In the genomic region with DNA sequence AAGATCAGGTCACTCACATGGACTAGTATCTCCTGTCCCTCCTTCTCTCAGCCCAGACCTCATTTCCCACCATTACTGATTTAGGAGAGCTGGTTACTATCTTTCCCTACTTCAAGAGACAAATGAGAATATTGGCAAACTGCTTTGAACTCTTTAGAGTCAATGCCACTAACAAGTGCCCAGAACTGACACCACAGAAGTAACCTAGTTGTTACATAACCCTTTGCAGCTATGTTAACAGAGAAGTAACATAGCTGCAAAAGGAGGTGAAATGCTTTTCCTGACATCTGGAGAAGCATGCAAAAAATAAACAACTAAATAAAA, we compare ENCODE assay signal across 15 cellular contexts. TPM values are rescaled to one million over a fixed set of nuclear protein-coding genes. Genes with fewer than 3 reads are reported as not detected.
A peak's percentile ranks its signal among the peaks of the same experiment; 100 is the strongest.
DNase-seq lines count a peak whose midpoint lies in the region; ATAC-seq, FAIRE-seq and TF ChIP-seq lines count a peak whose summit lies in the region.
"Had no signal": no experiment of that assay in that cellular context is flagged by ENCODE, and none has a peak within 500 bp of the region (broad histone marks: within the 10 kb centered on the region; RNA-seq: fewer than 3 reads in every experiment).

No MANE protein-coding gene starts in this region.

- CTCF ChIA-PET in activated CD8-positive, alpha-beta T cell treated with anti-CD3 and anti-CD28 coated beads, Interleukin-2, amount 10 ng/mL, durations not matched to agents 7 days and 5 days (lab: Charles Lee), result no interaction called here
- CTCF ChIA-PET in HepG2 (lab: Yijun Ruan, JAX; ENCODE audit: low intra/inter-chr PET ratio, low total read pairs), result no interaction called here

- H3K9ac ChIP-seq in HepG2 (ENCODE audit: insufficient read depth, low read depth, low read length), result no peak overlapping the region

- FAIRE-seq in HepG2 (lab: Jason Lieb, UNC), result no peak

- no peaks in the 10 kb centered on the region for H3K9me3 Mint-ChIP-seq in activated T-cell treated with anti-CD3 and anti-CD28 coated beads, Interleukin-2, amount 50 U/mL, for 24 hours
- H3K9me3 Mint-ChIP-seq in activated CD8-positive, alpha-beta T cell treated with anti-CD3 and anti-CD28 coated beads, Interleukin-2, amount 10 ng/mL, durations not matched to agents 7 days and 5 days (ENCODE audit: insufficient read depth), result no peaks in the 10 kb centered on the region
- peaks cover 6% of the 10 kb centered on the region for H3K9me3 Mint-ChIP-seq in type B pancreatic cell
- H3K9me3 Mint-ChIP-seq: activated B cell treated with CpG ODN at 0.5 μM for 24 hours had no signal

- H2AFZ ChIP-seq in HepG2 (ENCODE audit: low read length), result no peak overlapping the region

- no peak overlapping the region for H3K4me3 Mint-ChIP-seq in activated T-cell treated with anti-CD3 and anti-CD28 coated beads, Interleukin-2, amount 50 U/mL, for 24 hours
- H3K4me3 Mint-ChIP-seq in activated CD8-positive, alpha-beta T cell treated with anti-CD3 and anti-CD28 coated beads, Interleukin-2, amount 10 ng/mL, durations not matched to agents 7 days and 5 days, result peak overlapping the region; percentile 20
- no peak overlapping the region for H3K4me3 Mint-ChIP-seq in type B pancreatic cell
- H3K4me3 Mint-ChIP-seq: activated B cell treated with CpG ODN at 0.5 μM for 24 hours had no signal

- no peak for TF ChIP-seq POLR2A in HepG2 (IDR thresholded peaks at IDR 0.05; ENCODE audit: insufficient read depth in 1 of 2, low read depth in 2 of 2, low read length in 2 of 2)

- peaks cover 8% of the 10 kb centered on the region for H3K79me2 ChIP-seq in HepG2 (ENCODE audit: insufficient read depth, low read length)

- intact Hi-C loops in HepG2 (cut with micrococcal nuclease; ENCODE audit: unreplicated experiment), result no loop called here

- no peaks in the 10 kb centered on the region; the same call in 1 of the 2 replicates for H4K20me1 ChIP-seq in HepG2 (ENCODE audit: insufficient read depth, low read length)

- H3K27me3 ChIP-seq in HepG2 (ENCODE audit: control insufficient read depth in 1 of 2, insufficient read depth in 2 of 2, low read length in 2 of 2), result no peaks in the 10 kb centered on the region
- H3K27me3 ChIP-seq: sigmoid colon had no signal

- TF ChIP-seq EP300 in HepG2 (IDR thresholded peaks at IDR 0.05; ENCODE audit: low read depth in 2 of 2, low read length in 2 of 2) (no peak), HepG2 (CRISPR knock-in tag; IDR thresholded peaks at IDR 0.05; ENCODE audit: borderline replicate concordance) (no peak)

- no peaks in the 10 kb centered on the region for H3K36me3 Mint-ChIP-seq in activated T-cell treated with anti-CD3 and anti-CD28 coated beads, Interleukin-2, amount 50 U/mL, for 24 hours (ENCODE audit: low read depth)
- H3K36me3 Mint-ChIP-seq in activated CD8-positive, alpha-beta T cell treated with anti-CD3 and anti-CD28 coated beads, Interleukin-2, amount 10 ng/mL, durations not matched to agents 7 days and 5 days (ENCODE audit: low read depth), result no peaks in the 10 kb centered on the region
- H3K36me3 Mint-ChIP-seq in type B pancreatic cell, result peaks cover 6% of the 10 kb centered on the region

- no peak for DNase-seq in activated T-cell treated with anti-CD3 and anti-CD28 coated beads, Interleukin-2, amount 50 U/mL, for 24 hours
- DNase-seq in activated T-cell treated with anti-CD3 and anti-CD28 coated beads for 4 hours (no peak), HepG2 (ENCODE audit: low spot score) (no peak), type B pancreatic cell (ENCODE audit: extremely low spot score, unreplicated experiment) (no peak)
- DNase-seq in activated CD8-positive, alpha-beta T cell treated with anti-CD3 and anti-CD28 coated beads, Interleukin-2, amount 10 ng/mL, durations not matched to agents 7 days and 5 days, result no peak
- DNase-seq: activated B cell treated with CpG ODN at 0.5 μM for 24 hours; activated CD8-positive, alpha-beta memory T cell treated with anti-CD3 and anti-CD28 coated beads, Interleukin-2, amount 50 U/mL, for 48 hours; glutamatergic neuron; NCI-H774; occipital lobe; RPMI8226; sigmoid colon had no signal

- TF ChIP-seq CTCF in HepG2 (CRISPR knock-in tag; IDR thresholded peaks at IDR 0.05) (no peak), type B pancreatic cell (conservative IDR thresholded peaks at IDR 0.05) (no peak)

- no TSS peak for BruUV-seq in HepG2 (replicated peaks; lab: Mats Ljungman, UMichigan)

- H3K27ac ChIP-seq in HepG2 (ENCODE audit: extremely low read length, insufficient read depth, low read length), result no peak overlapping the region
- H3K27ac ChIP-seq: sigmoid colon had no signal

- H3K4me1 ChIP-seq in HepG2 (ENCODE audit: insufficient read depth, low read length), result peaks cover 54% of the 10 kb centered on the region

- no peak overlapping the region for H3K4me3 ChIP-seq in HepG2 (replicated peaks in 1 of 3; ENCODE audit: insufficient read depth in 1 of 3, low read depth in 2 of 3, low read length in 3 of 3)
- H3K4me3 ChIP-seq: sigmoid colon had no signal

- H3K27me3 Mint-ChIP-seq in activated T-cell treated with anti-CD3 and anti-CD28 coated beads, Interleukin-2, amount 50 U/mL, for 24 hours, result no peaks in the 10 kb centered on the region
- peaks cover 3% of the 10 kb centered on the region for H3K27me3 Mint-ChIP-seq in activated CD8-positive, alpha-beta T cell treated with anti-CD3 and anti-CD28 coated beads, Interleukin-2, amount 10 ng/mL, durations not matched to agents 7 days and 5 days (ENCODE audit: low read depth)
- H3K27me3 Mint-ChIP-seq in type B pancreatic cell, result peaks cover 11% of the 10 kb centered on the region

- no peak for TF ChIP-seq RAD21 in HepG2 (CRISPR knock-in tag; IDR thresholded peaks at IDR 0.05)

- ATAC-seq in activated CD8-positive, alpha-beta T cell treated with anti-CD3 and anti-CD28 coated beads, Interleukin-2, amount 10 ng/mL, durations not matched to agents 7 days and 5 days, result peak; percentile 27
- ATAC-seq in HepG2, result no peak
- no peak for ATAC-seq in GM21423 (IDR thresholded peaks at IDR 0.05; ENCODE audit: unreplicated experiment)
- no peak for ATAC-seq in HG02798 (IDR thresholded peaks at IDR 0.05; ENCODE audit: poor library complexity, unreplicated experiment)
- no peak for ATAC-seq in GM18519 (IDR thresholded peaks at IDR 0.05; ENCODE audit: low FRiP score, unreplicated experiment)

- no peaks in the 10 kb centered on the region; a peak in 1 of 5 replicates for H3K36me3 ChIP-seq in HepG2 (replicated peaks in 1 of 2; ENCODE audit: control insufficient read depth in 1 of 2, insufficient read depth in 2 of 2, low read length in 2 of 2)
- H3K36me3 ChIP-seq: sigmoid colon had no signal

- H3K4me2 ChIP-seq in HepG2 (ENCODE audit: low read depth, low read length), result no peak overlapping the region; the same call in 1 of the 2 replicates

- POLR2A ChIA-PET in activated CD8-positive, alpha-beta T cell treated with anti-CD3 and anti-CD28 coated beads, Interleukin-2, amount 10 ng/mL, durations not matched to agents 7 days and 5 days (lab: Charles Lee), result no interaction called here
- POLR2A ChIA-PET in HepG2 (lab: Yijun Ruan, JAX), result interaction anchor here (1.8 kb wide), 1 partner anchor 30 kb away, joined by 9 read pairs; a partner anchor contains a TSS

- H3K9me3 ChIP-seq in HepG2 (ENCODE audit: low read length), result no peaks in the 10 kb centered on the region
- H3K9me3 ChIP-seq: sigmoid colon had no signal

- H3K27ac Mint-ChIP-seq in activated T-cell treated with anti-CD3 and anti-CD28 coated beads, Interleukin-2, amount 50 U/mL, for 24 hours, result peak overlapping the region; percentile 46
- H3K27ac Mint-ChIP-seq in activated CD8-positive, alpha-beta T cell treated with anti-CD3 and anti-CD28 coated beads, Interleukin-2, amount 10 ng/mL, durations not matched to agents 7 days and 5 days, result peak overlapping the region; percentile 79
- peak overlapping the region; percentile 30 for H3K27ac Mint-ChIP-seq in type B pancreatic cell
- H3K27ac Mint-ChIP-seq: activated B cell treated with CpG ODN at 0.5 μM for 24 hours had no signal

- peaks cover 20% of the 10 kb centered on the region for H3K4me1 Mint-ChIP-seq in activated T-cell treated with anti-CD3 and anti-CD28 coated beads, Interleukin-2, amount 50 U/mL, for 24 hours (ENCODE audit: low read depth)
- peaks cover 24% of the 10 kb centered on the region for H3K4me1 Mint-ChIP-seq in activated CD8-positive, alpha-beta T cell treated with anti-CD3 and anti-CD28 coated beads, Interleukin-2, amount 10 ng/mL, durations not matched to agents 7 days and 5 days (ENCODE audit: low read depth)
- peaks cover 6% of the 10 kb centered on the region for H3K4me1 Mint-ChIP-seq in type B pancreatic cell (ENCODE audit: unreplicated experiment)
- H3K4me1 Mint-ChIP-seq: activated B cell treated with CpG ODN at 0.5 μM for 24 hours had no signal

- in situ Hi-C loops in HepG2 (cut with HindIII; ENCODE audit: extremely low pct_ligation_motif_present, low pct_unique_long_range_greater_than_20kb), result no loop called here

TF ChIP-seq in HepG2, 621 proteins besides CTCF, POLR2A, EP300 and RAD21 (continues in another document):
- TF ChIP-seq ZNF468 (CRISPR knock-in tag; IDR thresholded peaks at IDR 0.05), result no peak

RNA-seq across cellular contexts. Expression of a gene that starts 30.0 kb away (rescaled TPM):
- under 1 TPM in 1 of 2 experiments, not detected in 1; 0.13 TPM for total RNA-seq in activated CD8-positive, alpha-beta T cell treated with anti-CD3 and anti-CD28 coated beads, Interleukin-2, amount 10 ng/mL, durations not matched to agents 7 days and 5 days
- total RNA-seq in HepG2 (2016; rRNA removed; fragmentation: Illumina TruSeq; extraction: Trizol), result 12.5 and 15.3 TPM in 2 replicates
- total RNA-seq in HepG2 (2016; cell fraction: cytosol; rRNA removed; fragmentation: Illumina TruSeq; extraction: Trizol; ENCODE audit: low read depth), result 1.3 and 1.5 TPM in 2 replicates
- 11.9 and 15.9 TPM in 2 replicates for total RNA-seq in HepG2 (2016; cell fraction: insoluble cytoplasmic fraction; rRNA removed; fragmentation: Illumina TruSeq; extraction: Trizol)
- 7.3 and 8.5 TPM in 2 replicates for total RNA-seq in HepG2 (2016; cell fraction: membrane; rRNA removed; fragmentation: Illumina TruSeq; extraction: Trizol)
- total RNA-seq in HepG2 (2016; cell fraction: nucleus; rRNA removed; fragmentation: Illumina TruSeq; extraction: Trizol), result 17.0 and 19.4 TPM in 2 replicates
- polyA plus RNA-seq in HepG2 (2011; rRNA removed), result 6.7 and 7.8 TPM in 2 replicates
- 7.9 and 10.8 TPM in 2 replicates for polyA plus RNA-seq in HepG2 (2011; cell fraction: cytosol; rRNA removed)
- 9.1 and 10.7 TPM in 2 replicates for polyA plus RNA-seq in HepG2 (2011; cell fraction: nucleus; rRNA removed)
- 12.3 and 20.7 TPM in 2 replicates for polyA plus RNA-seq in HepG2 (2012)
- 1.3 and 1.4 TPM in 2 replicates for polyA plus RNA-seq in HepG2 (2016; cell fraction: cytosol; fragmentation: Illumina TruSeq; extraction: Trizol; ENCODE audit: low read depth)
- 9.8 and 11.3 TPM in 2 replicates for polyA plus RNA-seq in HepG2 (2016; cell fraction: insoluble cytoplasmic fraction; fragmentation: Illumina TruSeq; extraction: Trizol; ENCODE audit: low read depth)
- 4.6 and 4.7 TPM in 2 replicates for polyA plus RNA-seq in HepG2 (2016; cell fraction: membrane; fragmentation: Illumina TruSeq; extraction: Trizol; ENCODE audit: low read depth)
- polyA plus RNA-seq in HepG2 (2016; cell fraction: nucleus; fragmentation: Illumina TruSeq; extraction: Trizol; ENCODE audit: insufficient read depth, low read depth), result 19.9 and 20.7 TPM in 2 replicates
- polyA minus RNA-seq in HepG2 (2011; rRNA and poly(A)+ RNA removed; ENCODE audit: low replicate concordance), result 9.7 and 45.0 TPM in 2 replicates
- polyA minus RNA-seq in HepG2 (2011; cell fraction: cytosol; rRNA and poly(A)+ RNA removed), result 14.3 and 16.0 TPM in 2 replicates
- 11.7 and 14.8 TPM in 2 replicates for polyA minus RNA-seq in HepG2 (2011; cell fraction: nucleus; rRNA and poly(A)+ RNA removed)
- 6.8 and 21.0 TPM in 2 replicates for total RNA-seq in type B pancreatic cell (ENCODE audit: low replicate concordance)
